8 cellular contexts compared by ENCODE assay signal in the genomic region with DNA sequence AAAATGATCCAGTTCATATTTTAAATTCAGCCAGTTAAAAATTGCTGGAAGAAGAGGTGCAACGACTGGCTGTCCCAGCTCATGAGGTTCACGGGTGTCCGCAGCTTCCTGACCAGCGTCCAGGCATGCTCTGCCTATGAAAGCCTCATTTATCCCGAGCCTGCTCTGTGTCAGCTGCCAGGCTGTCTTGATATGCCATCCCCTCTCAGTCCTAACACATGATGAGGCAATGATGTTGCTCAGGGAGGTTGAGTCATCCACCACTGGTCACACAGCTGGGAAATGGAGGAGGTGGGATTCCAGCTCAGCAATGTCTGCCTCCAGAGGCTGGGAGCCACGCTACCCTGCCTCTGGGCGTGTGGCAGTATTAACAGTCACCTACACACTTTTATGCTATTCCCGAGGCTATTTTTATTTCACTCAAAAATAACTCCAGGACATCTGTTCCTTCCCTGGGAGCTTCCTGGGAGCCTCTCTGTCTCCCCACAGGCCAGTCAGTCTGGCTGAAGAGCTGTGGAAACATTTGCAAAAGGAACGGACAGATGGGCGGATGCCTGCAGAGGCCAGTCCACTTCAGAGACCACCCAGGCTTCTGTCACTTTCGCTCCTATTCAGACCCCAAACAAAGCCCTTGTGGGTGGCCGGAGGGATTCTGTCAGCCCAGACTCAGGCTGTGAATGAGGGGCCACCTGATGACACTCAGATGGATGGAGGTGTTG. TPM values are rescaled to one million over a fixed set of nuclear protein-coding genes. Genes with fewer than 3 reads are reported as not detected.
A peak's percentile ranks its signal among the peaks of the same experiment; 100 is the strongest.
DNase-seq lines count a peak whose midpoint lies in the region; ATAC-seq and TF ChIP-seq lines count a peak whose summit lies in the region.

No MANE protein-coding gene starts in this region.

- intact Hi-C loops in CD14-positive monocyte (cut with micrococcal nuclease): no loop called here

- no peaks in the 10 kb centered on the region for H3K36me3 ChIP-seq in SJCRH30

- H3K4me3 Mint-ChIP-seq in CD14-positive monocyte: no peak overlapping the region

- H3K4me3 ChIP-seq in SJCRH30 (no peak overlapping the region), fibroblast of villous mesenchyme (ENCODE audit: low read depth, low read length) (no peak overlapping the region)

- DNase-seq in ELF-1 (ENCODE audit: low read depth, low spot score) (peak; percentile 67), SJCRH30 (peak; percentile 87 to 89), fibroblast of villous mesenchyme (ENCODE audit: low read depth) (peak; percentile 73), pons (ENCODE audit: low spot score) (peak; percentile 94), NCI-H1436 treated with DMSO at 0.1 percent for 48 hours (lab: John Stamatoyannopoulos, UW) (no peak), CD14-positive monocyte (ENCODE audit: low spot score) (no peak)
- DNase-seq in activated T-cell treated with anti-CD3 and anti-CD28 coated beads, Interleukin-2, amount 50 U/mL, for 1 hour: no peak

- ATAC-seq in GM21447 (IDR thresholded peaks at IDR 0.05; ENCODE audit: unreplicated experiment): no peak

- no peaks in the 10 kb centered on the region for H3K9me3 ChIP-seq in SJCRH30 (replicated peaks)

- no peaks in the 10 kb centered on the region for H3K27me3 ChIP-seq in SJCRH30

- TF ChIP-seq CTCF in fibroblast of villous mesenchyme (IDR thresholded peaks at IDR 0.05; ENCODE audit: insufficient read depth, low read depth, low read length) (no peak), CD14-positive monocyte (IDR thresholded peaks at IDR 0.05) (no peak)

- H3K36me3 Mint-ChIP-seq in CD14-positive monocyte: no peaks in the 10 kb centered on the region

- H3K4me1 ChIP-seq in SJCRH30: peaks cover 47% of the 10 kb centered on the region

- H3K27me3 Mint-ChIP-seq in CD14-positive monocyte (ENCODE audit: low read depth in 3 of 3): peaks cover 2 to 4% (median 3%) of the 10 kb centered on the region in 3 donors

- peak overlapping the region; percentile 40 for H3K27ac ChIP-seq in SJCRH30

- H3K4me1 Mint-ChIP-seq in CD14-positive monocyte: peaks cover 25% of the 10 kb centered on the region

- H3K27ac Mint-ChIP-seq in CD14-positive monocyte: peak overlapping the region in 3 of 7 donors; percentile 26 to 53 (median 35)

- H3K9me3 Mint-ChIP-seq in CD14-positive monocyte: peaks cover 0 to 1% (median 0%) of the 10 kb centered on the region in 7 donors

RNA-seq across cellular contexts. Expression of a gene that starts 22.6 kb away (rescaled TPM):
- 0.04 and 0.05 TPM in 2 replicates for total RNA-seq in SJCRH30 (2014; rRNA removed; shearing (Covaris generic))
- total RNA-seq in fibroblast of villous mesenchyme: under 0.01 TPM in 2 replicates
- polyA plus RNA-seq in CD14-positive monocyte: 10 to 100 TPM; 10.4 to 16.2 TPM

Comparison
In these comparisons a context has a peak if more than half of its experiments do, and no peak if none do; other contexts are left out.
1. DNase-seq: peak in ELF-1 (single experiment), SJCRH30 (2 of 2), fibroblast of villous mesenchyme (single experiment) and pons (single experiment); none in activated T-cell treated with anti-CD3 and anti-CD28 coated beads, Interleukin-2, amount 50 U/mL, for 1 hour (single experiment), NCI-H1436 treated with DMSO at 0.1 percent for 48 hours (single experiment) and CD14-positive monocyte (single experiment).